In the genomic region with DNA sequence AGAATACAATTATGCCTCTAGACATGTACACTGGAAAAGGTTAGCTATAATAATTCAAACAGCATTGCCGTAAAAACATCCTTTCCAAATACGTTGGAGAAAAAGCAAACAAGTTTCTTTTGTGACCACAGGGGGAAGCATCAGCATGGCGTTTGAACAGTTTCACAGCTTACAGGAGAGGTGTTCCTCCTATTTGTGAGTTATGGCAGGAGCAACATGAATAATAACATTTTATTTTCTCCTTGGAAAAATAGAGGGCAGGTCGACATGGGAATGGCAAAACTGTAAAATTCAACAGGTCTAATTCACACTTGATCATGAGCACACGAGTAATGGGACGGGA, we compare ENCODE assay signal across 8 cellular contexts. TPM values are rescaled to one million over a fixed set of nuclear protein-coding genes. Genes with fewer than 3 reads are reported as not detected.
A peak's percentile ranks its signal among the peaks of the same experiment; 100 is the strongest.
DNase-seq lines count a peak whose midpoint lies in the region; ATAC-seq and TF ChIP-seq lines count a peak whose summit lies in the region.

No MANE protein-coding gene starts in this region.

- DNase-seq in CD1c-positive myeloid dendritic cell (ENCODE audit: extremely low spot score) (peak; percentile 25), HT1080 (ENCODE audit: low read depth) (peak; percentile 15), SHP77 (lab: John Stamatoyannopoulos, UW) (peak; percentile 28 to 60), thoracic aorta (ENCODE audit: low spot score) (no peak)

- peaks cover 0 to 4% (median 0%) of the 10 kb centered on the region in 3 donors for H3K9me3 ChIP-seq in gastroesophageal sphincter
- no peaks in the 10 kb centered on the region for H3K9me3 ChIP-seq in thoracic aorta

- H3K4me1 ChIP-seq in gastroesophageal sphincter = peaks cover 0 to 13% (median 0%) of the 10 kb centered on the region in 3 donors
- H3K4me1 ChIP-seq in thoracic aorta (ENCODE audit: control insufficient read depth in 1 of 2, low read depth in 2 of 2) = peaks cover 2 to 9% of the 10 kb centered on the region in 2 donors

- peak overlapping the region; percentile 4 to 8 for H3K4me3 ChIP-seq in gastroesophageal sphincter
- peak overlapping the region; percentile 50 for H3K4me3 ChIP-seq in thoracic aorta

- H3K36me3 ChIP-seq in gastroesophageal sphincter (no peaks in the 10 kb centered on the region), thoracic aorta (no peaks in the 10 kb centered on the region)

- TF ChIP-seq EP300 in gastroesophageal sphincter (IDR thresholded peaks at IDR 0.05) = no peak

- TF ChIP-seq CTCF in gastroesophageal sphincter (IDR thresholded peaks at IDR 0.05) = peak; percentile 41 to 69 (median 56)
- TF ChIP-seq CTCF in thoracic aorta (IDR thresholded peaks at IDR 0.05) = peak; percentile 69

- H3K27ac ChIP-seq in gastroesophageal sphincter = no peak overlapping the region
- peak overlapping the region in 1 of 2 donors; percentile 13 for H3K27ac ChIP-seq in thoracic aorta

- WGBS in gastroesophageal sphincter (ENCODE audit: low coverage in 1 of 2), 2 donors = 27 to 29% methylated on average over 6 of the region's 6 CpGs

- TF ChIP-seq POLR2A in gastroesophageal sphincter (IDR thresholded peaks at IDR 0.05) = no peak

- no peak for ATAC-seq in gastroesophageal sphincter
- no peak for ATAC-seq in thoracic aorta (ENCODE audit: insufficient number of reproducible peaks, low FRiP score, low read depth)
- no peak for ATAC-seq in HG03342 (IDR thresholded peaks at IDR 0.05; ENCODE audit: unreplicated experiment)
- no peak for ATAC-seq in GM18511 (IDR thresholded peaks at IDR 0.05; ENCODE audit: unreplicated experiment)
- no peak for ATAC-seq in HG02571 (IDR thresholded peaks at IDR 0.05; ENCODE audit: unreplicated experiment)

- H3K27me3 ChIP-seq in gastroesophageal sphincter (no peaks in the 10 kb centered on the region), thoracic aorta (replicated peaks; ENCODE audit: insufficient read depth) (no peaks in the 10 kb centered on the region)

RNA-seq across cellular contexts. Expression of a gene that starts 39.7 kb away (rescaled TPM):
- total RNA-seq in HT1080 (2014; rRNA removed; shearing (Covaris generic)) = 0.02 and 0.13 TPM in 2 replicates
- 0.06 and 0.20 TPM in 2 replicates for polyA plus RNA-seq in HT1080 (2015; cell fraction: cytosol; rRNA removed)
- polyA plus RNA-seq in HT1080 (2015; cell fraction: nucleus; rRNA removed) = 0.06 and 0.09 TPM in 2 replicates
- 10 to 100 TPM in 1 of 4 donors, 1 to 10 TPM in 3; 2.2 to 20.9 (median 3.9) TPM for total RNA-seq in gastroesophageal sphincter
- 1 to 10 TPM in 1 of 2 donors, under 1 TPM in 1; 0.27 to 1.1 TPM for total RNA-seq in thoracic aorta
